ENCODE assay signal across 22 cellular contexts in the genomic region with DNA sequence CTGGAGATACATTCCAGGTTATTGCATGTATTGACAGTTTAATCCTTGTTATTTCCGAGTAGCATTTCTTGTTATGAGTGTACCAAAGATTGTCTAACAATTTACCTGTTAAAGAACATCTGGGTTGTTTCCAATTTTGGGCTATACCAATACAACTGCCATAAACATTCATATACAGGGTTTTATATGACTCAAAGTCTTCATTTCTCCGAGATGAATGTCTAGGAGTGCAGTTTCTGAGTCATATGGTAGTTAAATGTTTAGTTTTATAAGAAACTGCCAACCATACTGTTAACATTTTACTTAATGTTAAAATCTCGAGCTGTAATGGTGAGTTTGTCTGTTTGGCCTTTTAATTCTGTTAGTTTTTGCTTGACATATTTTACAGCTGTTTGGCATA. TPM values are rescaled to one million over a fixed set of nuclear protein-coding genes. Genes with fewer than 3 reads are reported as not detected.
DNase-seq lines count a peak whose midpoint lies in the region; ATAC-seq and TF ChIP-seq lines count a peak whose summit lies in the region.
"Had no signal": no experiment of that assay in that cellular context is flagged by ENCODE, and none has a peak within 500 bp of the region (broad histone marks: within the 10 kb centered on the region; RNA-seq: fewer than 3 reads in every experiment).

No MANE protein-coding gene starts in this region.

- peaks cover 0 to 9% of the 10 kb centered on the region in 2 donors for H3K9me3 Mint-ChIP-seq in stimulated activated naive CD8-positive, alpha-beta T cell treated with anti-CD3 and anti-CD28 coated beads, Interleukin-15, amount 100 ng/mL, for 72 hours
- peaks cover 11% of the 10 kb centered on the region for H3K9me3 Mint-ChIP-seq in type B pancreatic cell
- peaks cover 0 to 13% (median 0%) of the 10 kb centered on the region in 11 donors for H3K9me3 Mint-ChIP-seq in naive thymus-derived CD4-positive, alpha-beta T cell
- H3K9me3 Mint-ChIP-seq: CD8-positive, alpha-beta T cell; central memory CD8-positive, alpha-beta T cell had no signal

- H3K4me1 ChIP-seq in RWPE2 (ENCODE audit: insufficient read depth, poor library complexity, severe bottlenecking), result peaks cover 7% of the 10 kb centered on the region
- no peaks in the 10 kb centered on the region for H3K4me1 ChIP-seq in naive thymus-derived CD4-positive, alpha-beta T cell (ENCODE audit: control insufficient read depth in 2 of 2, insufficient read depth in 2 of 2, low read length in 2 of 2)

- DNase-seq in stimulated activated naive CD8-positive, alpha-beta T cell treated with anti-CD3 and anti-CD28 coated beads, Interleukin-15, amount 100 ng/mL, for 72 hours, result no peak
- DNase-seq in stimulated activated naive CD8-positive, alpha-beta T cell treated with anti-CD3 and anti-CD28 coated beads, Interleukin-15, Interleukin-2, amounts not matched to agents 100 U/mL and 50 U/mL, for 24 hours, result no peak
- no peak for DNase-seq in RWPE2 (ENCODE audit: low spot score)
- DNase-seq in epithelial cell of prostate (ENCODE audit: low read depth, low spot score), result peak; percentile 33
- no peak for DNase-seq in type B pancreatic cell (ENCODE audit: extremely low spot score, unreplicated experiment)
- no peak for DNase-seq in SW480 (ENCODE audit: low spot score)
- DNase-seq in naive thymus-derived CD4-positive, alpha-beta T cell, result no peak
- DNase-seq in sciatic nerve (ENCODE audit: low spot score), result no peak
- DNase-seq: activated CD4-positive, alpha-beta T cell treated with anti-CD3 and anti-CD28 coated beads for 1 hour; amygdala; CD8-positive, alpha-beta T cell; left cardiac atrium; mesendoderm; NCI-H1105; NCI-H2029 treated with DMSO at 0.1 percent for 48 hours; NCI-H446 treated with DMSO at 0.1 percent for 48 hours; small intestine; stimulated activated CD4-positive, alpha-beta T cell treated with anti-CD3 and anti-CD28 coated beads, Interleukin-2, amount 100 ng/mL, for 48 hours; T1000 had no signal

- no peak overlapping the region for H3K27ac Mint-ChIP-seq in stimulated activated naive CD8-positive, alpha-beta T cell treated with anti-CD3 and anti-CD28 coated beads, Interleukin-15, amount 100 ng/mL, for 72 hours
- peak overlapping the region; percentile 88 for H3K27ac Mint-ChIP-seq in type B pancreatic cell
- H3K27ac Mint-ChIP-seq in naive thymus-derived CD4-positive, alpha-beta T cell, result no peak overlapping the region
- H3K27ac Mint-ChIP-seq: CD8-positive, alpha-beta T cell had no signal

- H3K36me3 ChIP-seq in RWPE2 (ENCODE audit: low read depth), result no peaks in the 10 kb centered on the region
- H3K36me3 ChIP-seq in naive thymus-derived CD4-positive, alpha-beta T cell (ENCODE audit: control insufficient read depth in 2 of 3, insufficient read depth in 3 of 3, low read length in 3 of 3), result no peaks in the 10 kb centered on the region

- H3K27ac ChIP-seq in RWPE2 (ENCODE audit: poor library complexity, severe bottlenecking) (no peak overlapping the region), epithelial cell of prostate (peak overlapping the region; percentile 52)
- no peak overlapping the region for H3K27ac ChIP-seq in naive thymus-derived CD4-positive, alpha-beta T cell (ENCODE audit: low read depth, low read length)

- intact Hi-C loops in naive thymus-derived CD4-positive, alpha-beta T cell (cut with micrococcal nuclease), result no loop called here
- intact Hi-C loops in sciatic nerve (cut with DNase I), result no loop called here

- H3K36me3 Mint-ChIP-seq in type B pancreatic cell, result peaks cover 16% of the 10 kb centered on the region
- H3K36me3 Mint-ChIP-seq in naive thymus-derived CD4-positive, alpha-beta T cell, result peaks cover 0 to 36% (median 22%) of the 10 kb centered on the region in 5 donors

- H3K9me3 ChIP-seq in RWPE2 (ENCODE audit: severe bottlenecking), result no peaks in the 10 kb centered on the region
- no peaks in the 10 kb centered on the region for H3K9me3 ChIP-seq in naive thymus-derived CD4-positive, alpha-beta T cell (ENCODE audit: control insufficient read depth in 2 of 3, low read length in 3 of 3)

- no peak overlapping the region for H3K4me3 ChIP-seq in RWPE2 (ENCODE audit: severe bottlenecking)
- no peak overlapping the region for H3K4me3 ChIP-seq in naive thymus-derived CD4-positive, alpha-beta T cell (ENCODE audit: low read length)

- no peaks in the 10 kb centered on the region for H3K27me3 Mint-ChIP-seq in stimulated activated naive CD8-positive, alpha-beta T cell treated with anti-CD3 and anti-CD28 coated beads, Interleukin-15, amount 100 ng/mL, for 72 hours
- H3K27me3 Mint-ChIP-seq in type B pancreatic cell, result no peaks in the 10 kb centered on the region
- H3K27me3 Mint-ChIP-seq in naive thymus-derived CD4-positive, alpha-beta T cell, result no peaks in the 10 kb centered on the region
- H3K27me3 Mint-ChIP-seq: central memory CD8-positive, alpha-beta T cell had no signal

- peak; percentile 53 for ATAC-seq in stimulated activated naive CD8-positive, alpha-beta T cell treated with anti-CD3 and anti-CD28 coated beads, Interleukin-15, amount 100 ng/mL, for 72 hours
- ATAC-seq in stimulated activated naive CD8-positive, alpha-beta T cell treated with anti-CD3 and anti-CD28 coated beads, Interleukin-15, Interleukin-2, amounts not matched to agents 100 U/mL and 50 U/mL, for 24 hours, result no peak
- peak; percentile 44; the same call in 1 of the 3 replicates for ATAC-seq in RWPE2 (ENCODE audit: low read depth)
- no peak for ATAC-seq in naive thymus-derived CD4-positive, alpha-beta T cell
- ATAC-seq in sciatic nerve, result no peak
- ATAC-seq: CD8-positive, alpha-beta T cell; esophagus mucosa; HCT116; left cardiac atrium had no signal

- peaks cover 28% of the 10 kb centered on the region for H3K4me1 Mint-ChIP-seq in stimulated activated naive CD8-positive, alpha-beta T cell treated with anti-CD3 and anti-CD28 coated beads, Interleukin-15, amount 100 ng/mL, for 72 hours
- peaks cover 19% of the 10 kb centered on the region for H3K4me1 Mint-ChIP-seq in type B pancreatic cell (ENCODE audit: unreplicated experiment)
- H3K4me1 Mint-ChIP-seq in naive thymus-derived CD4-positive, alpha-beta T cell, result peaks cover 32 to 58% (median 52%) of the 10 kb centered on the region in 7 donors

- no peak overlapping the region for H3K4me3 Mint-ChIP-seq in stimulated activated naive CD8-positive, alpha-beta T cell treated with anti-CD3 and anti-CD28 coated beads, Interleukin-15, amount 100 ng/mL, for 72 hours
- no peak overlapping the region for H3K4me3 Mint-ChIP-seq in type B pancreatic cell
- peak overlapping the region in 2 of 10 donors; percentile 15 to 29 for H3K4me3 Mint-ChIP-seq in naive thymus-derived CD4-positive, alpha-beta T cell
- H3K4me3 Mint-ChIP-seq: CD8-positive, alpha-beta T cell; central memory CD8-positive, alpha-beta T cell had no signal

- no peaks in the 10 kb centered on the region for H3K27me3 ChIP-seq in RWPE2 (ENCODE audit: insufficient read depth, poor library complexity, severe bottlenecking)
- no peaks in the 10 kb centered on the region for H3K27me3 ChIP-seq in naive thymus-derived CD4-positive, alpha-beta T cell (ENCODE audit: control insufficient read depth in 2 of 2, insufficient read depth in 2 of 2, low read length in 2 of 2)

- CTCF ChIA-PET in naive thymus-derived CD4-positive, alpha-beta T cell (lab: Charles Lee), result no interaction called here

- POLR2A ChIA-PET in naive thymus-derived CD4-positive, alpha-beta T cell (lab: Charles Lee), result no interaction called here

- no peak for TF ChIP-seq CTCF in RWPE2 (IDR thresholded peaks at IDR 0.05; ENCODE audit: poor library complexity, severe bottlenecking)
- TF ChIP-seq CTCF in type B pancreatic cell (conservative IDR thresholded peaks at IDR 0.05), result no peak

RNA-seq across cellular contexts. Expression of gene RAB4A, which starts 10.0 kb away (rescaled TPM):
- total RNA-seq in type B pancreatic cell (ENCODE audit: low replicate concordance) (59.9 and 71.8 TPM in 2 replicates), sciatic nerve (65.3 TPM)
- 10 to 100 TPM; 24.0 to 47.9 (median 36.9) TPM for total RNA-seq in naive thymus-derived CD4-positive, alpha-beta T cell
- polyA plus RNA-seq in naive thymus-derived CD4-positive, alpha-beta T cell, result 10 to 100 TPM in 1 of 2 donors, 1 to 10 TPM in 1; 9.6 to 11.0 TPM

Comparison
In these comparisons a context has a peak if more than half of its experiments do, and no peak if none do; other contexts are left out.
1. ATAC-seq: peak in stimulated activated naive CD8-positive, alpha-beta T cell treated with anti-CD3 and anti-CD28 coated beads, Interleukin-15, amount 100 ng/mL, for 72 hours (single experiment) and RWPE2 (single experiment); none in stimulated activated naive CD8-positive, alpha-beta T cell treated with anti-CD3 and anti-CD28 coated beads, Interleukin-15, Interleukin-2, amounts not matched to agents 100 U/mL and 50 U/mL, for 24 hours (single experiment), naive thymus-derived CD4-positive, alpha-beta T cell (single experiment) and sciatic nerve (single experiment).